26 cellular contexts compared by ENCODE assay signal in genomic region chr12:8941691-8942478, GRCh38. TPM values are rescaled to one million over a fixed set of nuclear protein-coding genes. Genes with fewer than 3 reads are reported as not detected.
DNase-seq lines count a peak whose midpoint lies in the region; ATAC-seq and TF ChIP-seq lines count a peak whose summit lies in the region.
"Had no signal": no experiment of that assay in that cellular context is flagged by ENCODE, and none has a peak within 500 bp of the region (broad histone marks: within the 10 kb centered on the region; RNA-seq: fewer than 3 reads in every experiment).

No MANE protein-coding gene starts in this region.

- CTCF ChIA-PET in WTC11 (lab: Charles Lee), result interaction anchor here (1.0 to 1.3 kb wide), 2 partner anchors 95 to 284 kb away, joined by 3 read pairs; no protein-coding TSS in a partner anchor

- DNase-seq in stimulated activated naive CD8-positive, alpha-beta T cell treated with anti-CD3 and anti-CD28 coated beads, Interleukin-15, Interleukin-2, amounts not matched to agents 100 U/mL and 50 U/mL, for 24 hours, result no peak
- DNase-seq in WTC11 (ENCODE audit: low spot score) (no peak), immature natural killer cell (no peak), T1000 (lab: John Stamatoyannopoulos, UW) (no peak), NCI-H2171 treated with DMSO at 0.1 percent for 48 hours (lab: John Stamatoyannopoulos, UW) (no peak)
- DNase-seq: activated CD4-positive, alpha-beta T cell treated with anti-CD3 and anti-CD28 coated beads, Interleukin-2, amount 50 U/mL, for 48 hours; activated naive CD8-positive, alpha-beta T cell treated with anti-CD3 and anti-CD28 coated beads, Interleukin-2, amount 10 ng/mL, durations not matched to agents 7 days and 5 days; C1 segment of cervical spinal cord; effector CD4-positive, alpha-beta T cell; foreskin keratinocyte; HFFc6; IMR-90; NCI-H1105; NCI-H2029; NCI-H345; NCI-H774; ovary; right cardiac atrium; stimulated activated CD4-positive, alpha-beta T cell treated with anti-CD3 and anti-CD28 coated beads, Interleukin-12 subunit alpha, Interleukin-12 subunit beta, amount 100 ng/mL, for 4 hours; stimulated activated CD4-positive, alpha-beta T cell treated with anti-CD3 and anti-CD28 coated beads, Interleukin-4, amount 100 ng/mL, for 4 hours; stomach; WERI-Rb-1 had no signal

- no peaks in the 10 kb centered on the region for H3K9me3 Mint-ChIP-seq in stimulated activated naive CD8-positive, alpha-beta T cell treated with anti-CD3 and anti-CD28 coated beads, Interleukin-15, Interleukin-2, amounts not matched to agents 100 ng/mL and 50 ng/mL, for 24 hours
- no peaks in the 10 kb centered on the region for H3K9me3 Mint-ChIP-seq in WTC11
- no peaks in the 10 kb centered on the region for H3K9me3 Mint-ChIP-seq in immature natural killer cell
- H3K9me3 Mint-ChIP-seq: activated naive CD8-positive, alpha-beta T cell treated with anti-CD3 and anti-CD28 coated beads, Interleukin-2, amount 10 ng/mL, durations not matched to agents 7 days and 5 days; HFFc6; memory B cell had no signal

- H3K27ac Mint-ChIP-seq in stimulated activated naive CD8-positive, alpha-beta T cell treated with anti-CD3 and anti-CD28 coated beads, Interleukin-15, Interleukin-2, amounts not matched to agents 100 ng/mL and 50 ng/mL, for 24 hours, result peak overlapping the region; percentile 18
- H3K27ac Mint-ChIP-seq in WTC11 (peak overlapping the region; percentile 44), immature natural killer cell (peak overlapping the region; percentile 23 to 81 (median 55))
- H3K27ac Mint-ChIP-seq: activated naive CD8-positive, alpha-beta T cell treated with anti-CD3 and anti-CD28 coated beads, Interleukin-2, amount 10 ng/mL, durations not matched to agents 7 days and 5 days; HFFc6; memory B cell had no signal

- no peak overlapping the region for H3K4me3 Mint-ChIP-seq in stimulated activated naive CD8-positive, alpha-beta T cell treated with anti-CD3 and anti-CD28 coated beads, Interleukin-15, Interleukin-2, amounts not matched to agents 100 ng/mL and 50 ng/mL, for 24 hours
- H3K4me3 Mint-ChIP-seq in WTC11, result no peak overlapping the region
- no peak overlapping the region for H3K4me3 Mint-ChIP-seq in immature natural killer cell
- H3K4me3 Mint-ChIP-seq: activated naive CD8-positive, alpha-beta T cell treated with anti-CD3 and anti-CD28 coated beads, Interleukin-2, amount 10 ng/mL, durations not matched to agents 7 days and 5 days; HFFc6; memory B cell had no signal

- peaks cover 62% of the 10 kb centered on the region for H3K36me3 Mint-ChIP-seq in stimulated activated naive CD8-positive, alpha-beta T cell treated with anti-CD3 and anti-CD28 coated beads, Interleukin-15, Interleukin-2, amounts not matched to agents 100 ng/mL and 50 ng/mL, for 24 hours (ENCODE audit: low read depth)
- H3K36me3 Mint-ChIP-seq in WTC11, result peaks cover 69% of the 10 kb centered on the region
- peaks cover 3 to 38% (median 26%) of the 10 kb centered on the region in 3 donors for H3K36me3 Mint-ChIP-seq in immature natural killer cell

- POLR2A ChIA-PET in WTC11 (lab: Charles Lee), result no interaction called here

- peaks cover 12% of the 10 kb centered on the region for H3K4me1 Mint-ChIP-seq in stimulated activated naive CD8-positive, alpha-beta T cell treated with anti-CD3 and anti-CD28 coated beads, Interleukin-15, Interleukin-2, amounts not matched to agents 100 ng/mL and 50 ng/mL, for 24 hours (ENCODE audit: low read depth)
- H3K4me1 Mint-ChIP-seq in WTC11 (peaks cover 6% of the 10 kb centered on the region), immature natural killer cell (peaks cover 19 to 36% of the 10 kb centered on the region in 2 donors)

- no peak for ATAC-seq in stimulated activated naive CD8-positive, alpha-beta T cell treated with anti-CD3 and anti-CD28 coated beads, Interleukin-15, Interleukin-2, amounts not matched to agents 100 U/mL and 50 U/mL, for 24 hours
- ATAC-seq in WTC11, result no peak
- ATAC-seq in GM19395 (IDR thresholded peaks at IDR 0.05; ENCODE audit: unreplicated experiment), result no peak
- ATAC-seq in HG02870 (IDR thresholded peaks at IDR 0.05; ENCODE audit: unreplicated experiment), result no peak
- ATAC-seq: foreskin keratinocyte, right cardiac atrium had no signal

- no peaks in the 10 kb centered on the region for H3K27me3 Mint-ChIP-seq in stimulated activated naive CD8-positive, alpha-beta T cell treated with anti-CD3 and anti-CD28 coated beads, Interleukin-15, Interleukin-2, amounts not matched to agents 100 ng/mL and 50 ng/mL, for 24 hours
- no peaks in the 10 kb centered on the region for H3K27me3 Mint-ChIP-seq in WTC11 (ENCODE audit: low read depth)
- H3K27me3 Mint-ChIP-seq in immature natural killer cell (ENCODE audit: low read depth in 3 of 3), result no peaks in the 10 kb centered on the region
- H3K27me3 Mint-ChIP-seq: activated naive CD8-positive, alpha-beta T cell treated with anti-CD3 and anti-CD28 coated beads, Interleukin-2, amount 10 ng/mL, durations not matched to agents 7 days and 5 days; memory B cell had no signal

- TF ChIP-seq CTCF in WTC11 (IDR thresholded peaks at IDR 0.05), result no peak

TF ChIP-seq in WTC11, 78 proteins besides CTCF, POLR2A, EP300 and RAD21 (continues in another document):
- TF ChIP-seq KAT7 (CRISPR knock-in tag; IDR thresholded peaks at IDR 0.05; ENCODE audit: borderline replicate concordance) (no peak), PRRX2 (CRISPR knock-in tag; IDR thresholded peaks at IDR 0.05) (peak; percentile 63; the same call in 1 of the 2 replicates), ATF2 (CRISPR knock-in tag; IDR thresholded peaks at IDR 0.05; ENCODE audit: borderline replicate concordance, low read depth) (no peak), AR (CRISPR knock-in tag; IDR thresholded peaks at IDR 0.05) (peak; percentile 83), ERG (CRISPR knock-in tag; IDR thresholded peaks at IDR 0.05) (0 out of 2 replicates have a peak, but pooled peaks have one; percentile 38), ZNF425 (CRISPR knock-in tag; conservative IDR thresholded peaks at IDR 0.05) (peak; percentile 59; the same call in 1 of the 2 replicates)

RNA-seq across cellular contexts. Expression of gene M6PR, which starts 7.6 kb away (rescaled TPM):
- 106 to 139 TPM (median 112 TPM) in 3 replicates for total RNA-seq in WTC11 (2021)
- polyA plus RNA-seq in immature natural killer cell, result 100 to 1,000 TPM; 285 to 435 (median 395) TPM

RNA-seq across cellular contexts. Expression of gene PHC1, which starts 27.6 kb away (rescaled TPM):
- total RNA-seq in WTC11 (2021), result 733 to 940 TPM (median 913 TPM) in 3 replicates
- 10 to 100 TPM in 1 of 3 donors, 1 to 10 TPM in 2; 3.7 to 22.0 (median 7.1) TPM for polyA plus RNA-seq in immature natural killer cell

RNA-seq across cellular contexts. Expression of gene KLRG1, which starts 47.5 kb away (rescaled TPM):
- total RNA-seq in WTC11 (2021), result 6.2 to 7.4 TPM (median 7.2 TPM) in 3 replicates
- polyA plus RNA-seq in immature natural killer cell, result 100 to 1,000 TPM; 183 to 569 (median 308) TPM
